ENCODE assay signal across 10 cellular contexts in the genomic region with DNA sequence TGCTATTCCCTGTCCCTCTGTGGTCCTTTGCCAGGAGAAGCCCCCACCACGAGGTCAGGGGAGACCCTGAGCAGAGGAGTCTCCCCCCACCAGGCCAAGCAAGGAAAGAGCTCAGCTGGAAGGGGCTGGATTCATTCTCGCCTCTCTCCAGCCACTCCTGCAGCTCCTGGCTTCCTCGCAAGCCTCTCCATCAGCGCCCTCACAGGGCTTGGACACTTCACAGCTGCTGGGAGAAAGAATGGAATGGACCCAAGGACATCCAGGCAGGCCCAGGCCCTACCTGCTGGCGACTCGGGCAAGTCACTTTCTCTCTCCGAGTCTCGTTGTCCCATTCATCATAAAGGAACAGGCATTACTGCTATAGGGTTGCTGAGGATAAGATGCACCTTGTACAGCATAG. TPM values are rescaled to one million over a fixed set of nuclear protein-coding genes. Genes with fewer than 3 reads are reported as not detected.
A peak's percentile ranks its signal among the peaks of the same experiment; 100 is the strongest.
DNase-seq lines count a peak whose midpoint lies in the region; ATAC-seq and TF ChIP-seq lines count a peak whose summit lies in the region.
"Had no signal": no experiment of that assay in that cellular context is flagged by ENCODE, and none has a peak within 500 bp of the region (broad histone marks: within the 10 kb centered on the region; RNA-seq: fewer than 3 reads in every experiment).

No MANE protein-coding gene starts in this region.

- intact Hi-C loops in left ventricle myocardium superior (cut with micrococcal nuclease) = no loop called here
- intact Hi-C loops in sciatic nerve (cut with DNase I) = no loop called here

- DNase-seq in NCI-H2227 (lab: John Stamatoyannopoulos, UW; ENCODE audit: unreplicated experiment) (peak; percentile 35), NCI-H2227 treated with DMSO at 0.1 percent for 48 hours (lab: John Stamatoyannopoulos, UW) (no peak), left ventricle myocardium superior (no peak), sciatic nerve (ENCODE audit: low spot score) (no peak)

- ATAC-seq in SK-N-SH treated with all-trans-retinoic acid at 6 μM for 48 hours = peak; percentile 3; the same call in 2 of the 3 replicates
- peak; percentile 44 for ATAC-seq in left ventricle myocardium superior
- ATAC-seq in sciatic nerve = peak; percentile 6
- ATAC-seq in HG03108 (IDR thresholded peaks at IDR 0.05; ENCODE audit: unreplicated experiment) = no peak
- ATAC-seq in GM18858 (IDR thresholded peaks at IDR 0.05; ENCODE audit: unreplicated experiment) = no peak
- ATAC-seq in GM21737 (IDR thresholded peaks at IDR 0.05; ENCODE audit: unreplicated experiment) = no peak

TF ChIP-seq in SK-N-SH treated with all-trans-retinoic acid at 6 μM for 48 hours, 23 proteins besides CTCF, POLR2A, EP300 and RAD21:
- TF ChIP-seq OSR1 (CRISPR knock-in tag; IDR thresholded peaks at IDR 0.05) = no peak

RNA-seq across cellular contexts. Expression of gene IMPDH1, which starts 22.6 kb away (rescaled TPM):
- 20.7 TPM for total RNA-seq in left ventricle myocardium superior
- 49.3 TPM for total RNA-seq in sciatic nerve

RNA-seq across cellular contexts. Expression of gene PRRT4, which starts 25.7 kb away (rescaled TPM):
- total RNA-seq in left ventricle myocardium superior (1.6 TPM), sciatic nerve (4.0 TPM)
- total RNA-seq: left lobe of liver, OCI-LY7 had no signal

RNA-seq across cellular contexts. Expression of gene RBM28, which starts 43.5 kb away (rescaled TPM):
- 36.0 TPM for total RNA-seq in left ventricle myocardium superior
- total RNA-seq in sciatic nerve = 49.6 TPM

Comparison
In these comparisons a context has a peak if more than half of its experiments do, and no peak if none do; other contexts are left out.
1. ATAC-seq: peak in SK-N-SH treated with all-trans-retinoic acid at 6 μM for 48 hours (single experiment), left ventricle myocardium superior (single experiment) and sciatic nerve (single experiment); none in HG03108 (single experiment), GM18858 (single experiment) and GM21737 (single experiment).